In the genomic region with DNA sequence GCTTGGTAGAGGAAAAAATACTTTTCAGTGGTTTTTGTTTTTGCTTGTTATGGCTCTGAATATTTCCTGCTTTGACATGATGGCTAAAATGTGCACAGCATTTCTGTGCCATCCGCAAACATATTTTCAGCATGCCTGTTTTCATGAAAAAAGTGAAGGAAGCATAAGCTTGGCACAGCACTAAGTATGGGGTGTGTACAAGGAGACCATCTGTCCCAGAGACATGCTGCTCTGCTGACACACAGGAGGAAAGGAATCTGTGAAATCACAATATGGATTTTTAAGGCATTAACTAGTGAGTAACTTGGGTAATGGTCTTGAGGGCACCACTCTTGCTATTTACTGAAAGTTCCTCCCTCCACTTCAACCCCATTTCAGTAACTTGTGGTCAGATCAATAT, we compare ENCODE assay signal across 16 cellular contexts.
DNase-seq lines count a peak whose midpoint lies in the region; ATAC-seq and TF ChIP-seq lines count a peak whose summit lies in the region.
"Had no signal": no experiment of that assay in that cellular context is flagged by ENCODE, and none has a peak within 500 bp of the region (broad histone marks: within the 10 kb centered on the region; RNA-seq: fewer than 3 reads in every experiment).

No MANE protein-coding gene starts in this region.

- peaks cover 1% of the 10 kb centered on the region for H3K36me3 Mint-ChIP-seq in glutamatergic neuron (ENCODE audit: unreplicated experiment)
- H3K36me3 Mint-ChIP-seq: CD14-positive monocyte; CD4-positive, alpha-beta memory T cell had no signal

- H3K27ac Mint-ChIP-seq in glutamatergic neuron (ENCODE audit: unreplicated experiment), result peak overlapping the region; percentile 85
- H3K27ac Mint-ChIP-seq: CD14-positive monocyte; CD4-positive, alpha-beta memory T cell had no signal

- no peaks in the 10 kb centered on the region for H3K27me3 Mint-ChIP-seq in glutamatergic neuron (ENCODE audit: unreplicated experiment)
- H3K27me3 Mint-ChIP-seq: CD4-positive, alpha-beta memory T cell had no signal

- DNase-seq in DMS 273 (lab: John Stamatoyannopoulos, UW; ENCODE audit: unreplicated experiment) (peak; percentile 51), DMS 273 treated with DMSO at 0.1 percent for 48 hours (lab: John Stamatoyannopoulos, UW) (no peak), NCI-H2171 treated with DMSO at 0.1 percent for 48 hours (lab: John Stamatoyannopoulos, UW) (peak; percentile 52), cerebellar cortex (ENCODE audit: low spot score) (peak; percentile 84), glutamatergic neuron (no peak), NCI-H526 treated with DMSO at 0.1 percent for 48 hours (lab: John Stamatoyannopoulos, UW) (no peak), foreskin melanocyte (no peak)
- DNase-seq: AML-193; CD4-positive, alpha-beta memory T cell; DMS53; DND-41; EL; HCEC 1CT had no signal

- no peak overlapping the region for H3K4me3 Mint-ChIP-seq in glutamatergic neuron (ENCODE audit: unreplicated experiment)
- H3K4me3 Mint-ChIP-seq: CD14-positive monocyte; CD4-positive, alpha-beta memory T cell had no signal

- H3K4me1 Mint-ChIP-seq in glutamatergic neuron (ENCODE audit: low read depth, unreplicated experiment), result peaks cover 15% of the 10 kb centered on the region
- H3K4me1 Mint-ChIP-seq: CD14-positive monocyte; CD4-positive, alpha-beta memory T cell had no signal

- H3K9me3 Mint-ChIP-seq in glutamatergic neuron (ENCODE audit: unreplicated experiment), result peaks cover 2% of the 10 kb centered on the region

- TF ChIP-seq CTCF in glutamatergic neuron (IDR thresholded peaks at IDR 0.05; ENCODE audit: partially characterized antibody, unreplicated experiment), result no peak

- ATAC-seq in GM18861 (IDR thresholded peaks at IDR 0.05; ENCODE audit: unreplicated experiment), result no peak
- ATAC-seq: A549 had no signal

Comparison
In these comparisons a context has a peak if more than half of its experiments do, and no peak if none do; other contexts are left out.
1. DNase-seq: peak in DMS 273 (single experiment), NCI-H2171 treated with DMSO at 0.1 percent for 48 hours (single experiment) and cerebellar cortex (single experiment); none in DMS 273 treated with DMSO at 0.1 percent for 48 hours (single experiment), glutamatergic neuron (single experiment), NCI-H526 treated with DMSO at 0.1 percent for 48 hours (single experiment) and foreskin melanocyte (single experiment).